Comparison of ENCODE assay signal across 25 cellular contexts in the genomic region with DNA sequence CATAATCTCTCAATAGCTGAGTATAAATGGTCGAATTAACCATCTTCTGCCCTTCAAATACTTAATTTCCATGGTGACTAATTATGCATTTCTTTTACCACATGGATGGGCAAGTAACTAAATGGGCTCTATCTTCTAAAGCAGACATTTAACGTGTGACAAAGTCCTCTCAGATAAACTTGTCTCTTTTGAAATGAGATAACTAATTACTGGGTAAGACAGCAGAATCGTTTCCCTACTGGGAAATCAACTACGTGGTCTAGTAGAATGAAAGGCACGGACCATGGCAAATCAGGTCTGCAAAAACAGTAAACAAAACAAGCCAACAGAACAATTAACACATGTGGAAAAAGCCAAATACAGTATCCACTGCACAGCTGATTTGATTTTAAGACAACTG.
A peak's percentile ranks its signal among the peaks of the same experiment; 100 is the strongest.
DNase-seq lines count a peak whose midpoint lies in the region; TF ChIP-seq lines count a peak whose summit lies in the region.
"Had no signal": no experiment of that assay in that cellular context is flagged by ENCODE, and none has a peak within 500 bp of the region (broad histone marks: within the 10 kb centered on the region; RNA-seq: fewer than 3 reads in every experiment).

No MANE protein-coding gene starts in this region.

- H3K36me3 Mint-ChIP-seq in activated T-cell treated with anti-CD3 and anti-CD28 coated beads, Interleukin-2, amount 50 U/mL, for 24 hours (ENCODE audit: low read depth), result peaks cover 32% of the 10 kb centered on the region
- H3K36me3 Mint-ChIP-seq in nephron progenitor cell (ENCODE audit: low read depth), result no peaks in the 10 kb centered on the region

- peak overlapping the region; percentile 42 for H3K27ac ChIP-seq in SJCRH30
- H3K27ac ChIP-seq: BLaER1 treated with 17β-estradiol and CSF1 and Interleukin-3, amounts not matched to agents 10 nM and 100 nM; suprapubic skin had no signal

- H3K27me3 Mint-ChIP-seq in activated T-cell treated with anti-CD3 and anti-CD28 coated beads, Interleukin-2, amount 50 U/mL, for 24 hours, result no peaks in the 10 kb centered on the region
- H3K27me3 Mint-ChIP-seq in nephron progenitor cell (ENCODE audit: low read depth, poor library complexity), result peaks cover 3% of the 10 kb centered on the region

- TF ChIP-seq CTCF in nephron progenitor cell (IDR thresholded peaks at IDR 0.05), result no peak

- peaks cover 86% of the 10 kb centered on the region for H3K4me1 Mint-ChIP-seq in activated T-cell treated with anti-CD3 and anti-CD28 coated beads, Interleukin-2, amount 50 U/mL, for 24 hours (ENCODE audit: low read depth)
- peaks cover 41% of the 10 kb centered on the region for H3K4me1 Mint-ChIP-seq in nephron progenitor cell

- H3K36me3 ChIP-seq in SJCRH30 (no peaks in the 10 kb centered on the region), endocrine pancreas (ENCODE audit: control insufficient read depth, insufficient read depth, low read length) (no peaks in the 10 kb centered on the region)
- H3K36me3 ChIP-seq: esophagus muscularis mucosa, suprapubic skin, uterus had no signal

- no peaks in the 10 kb centered on the region for H3K9me3 Mint-ChIP-seq in activated T-cell treated with anti-CD3 and anti-CD28 coated beads, Interleukin-2, amount 50 U/mL, for 24 hours
- peaks cover 4% of the 10 kb centered on the region for H3K9me3 Mint-ChIP-seq in nephron progenitor cell
- H3K9me3 Mint-ChIP-seq: neural crest cell had no signal

- H3K27me3 ChIP-seq in SJCRH30 (no peaks in the 10 kb centered on the region), endocrine pancreas (ENCODE audit: control insufficient read depth, insufficient read depth, low read length) (no peaks in the 10 kb centered on the region)
- H3K27me3 ChIP-seq: BLaER1 treated with 17β-estradiol and CSF1 and Interleukin-3, amounts not matched to agents 10 nM and 100 nM; esophagus muscularis mucosa; suprapubic skin; uterus had no signal

- H3K4me3 ChIP-seq in SJCRH30 (no peak overlapping the region), endocrine pancreas (ENCODE audit: control insufficient read depth, insufficient read depth, low read length) (peak overlapping the region; percentile 48)
- H3K4me3 ChIP-seq: BLaER1 treated with 17β-estradiol and CSF1 and Interleukin-3, amounts not matched to agents 10 nM and 100 nM; esophagus muscularis mucosa; suprapubic skin; uterus had no signal

- DNase-seq in activated T-cell treated with anti-CD3 and anti-CD28 coated beads, Interleukin-2, amount 50 U/mL, for 24 hours, result no peak
- DNase-seq in activated T-cell treated with anti-CD3 and anti-CD28 coated beads for 4 hours (no peak), SJCRH30 (peak in 1 of 2 experiments; percentile 26), nephron progenitor cell (no peak), inferior parietal cortex (ENCODE audit: extremely low spot score) (no peak), hippocampal formation (lab: John Stamatoyannopoulos, UW) (no peak), medulla oblongata (ENCODE audit: extremely low spot score) (no peak)
- DNase-seq: activated gamma-delta T cell treated with Interleukin-2 at 50 U/mL for 16 hours; cerebellar nuclear complex; effector CD4-positive, alpha-beta T cell; GOT3; Kasumi-1; NCI-H1930; NCI-H226; NCI-H82; posterior cingulate gyrus; SIG-M5; stimulated activated CD4-positive, alpha-beta T cell treated with anti-CD3 and anti-CD28 coated beads, Interleukin-15, amount 100 ng/mL, for 24 hours; stimulated activated CD8-positive, alpha-beta memory T cell treated with anti-CD3 and anti-CD28 coated beads, Interleukin-4, amount 100 ng/mL, for 48 hours; uterus had no signal

- H3K9ac ChIP-seq in endocrine pancreas (ENCODE audit: control insufficient read depth, insufficient read depth, low read length), result no peak overlapping the region
- H3K9ac ChIP-seq: BLaER1 treated with 17β-estradiol and CSF1 and Interleukin-3, amounts not matched to agents 10 nM and 100 nM had no signal

- 0 out of 2 replicates have a peak, but pooled peaks cover 3% of the 10 kb centered on the region for H3K9me3 ChIP-seq in SJCRH30 (replicated peaks)
- H3K9me3 ChIP-seq in endocrine pancreas (ENCODE audit: control insufficient read depth, low read length), result no peaks in the 10 kb centered on the region
- H3K9me3 ChIP-seq: BLaER1 treated with 17β-estradiol and CSF1 and Interleukin-3, amounts not matched to agents 10 nM and 100 nM; esophagus muscularis mucosa; suprapubic skin; uterus had no signal

- H3K4me3 Mint-ChIP-seq in activated T-cell treated with anti-CD3 and anti-CD28 coated beads, Interleukin-2, amount 50 U/mL, for 24 hours, result no peak overlapping the region
- no peak overlapping the region for H3K4me3 Mint-ChIP-seq in nephron progenitor cell
- H3K4me3 Mint-ChIP-seq: neural crest cell had no signal

- H3K4me1 ChIP-seq in SJCRH30 (peaks cover 20% of the 10 kb centered on the region), endocrine pancreas (ENCODE audit: control insufficient read depth, insufficient read depth, low read length) (peaks cover 15% of the 10 kb centered on the region)
- H3K4me1 ChIP-seq: suprapubic skin, uterus had no signal

- peak overlapping the region; percentile 75 for H3K27ac Mint-ChIP-seq in activated T-cell treated with anti-CD3 and anti-CD28 coated beads, Interleukin-2, amount 50 U/mL, for 24 hours
- peak overlapping the region; percentile 52 for H3K27ac Mint-ChIP-seq in nephron progenitor cell
